ENCODE assay signal across 21 cellular contexts in genomic region chr6:136076496-136076895, GRCh38.
"Had no signal": no experiment of that assay in that cellular context is flagged by ENCODE, and none has a peak within 500 bp of the region (broad histone marks: within the 10 kb centered on the region; RNA-seq: fewer than 3 reads in every experiment).

No MANE protein-coding gene starts in this region.

- H3K36me3 ChIP-seq: cardiac muscle cell, gastroesophageal sphincter, spleen, suprapubic skin had no signal

- H3K27ac ChIP-seq: cardiac muscle cell, gastroesophageal sphincter, spleen, suprapubic skin, tibial nerve, VCaP had no signal

- H3K27me3 ChIP-seq: cardiac muscle cell, gastroesophageal sphincter, spleen, suprapubic skin, tibial nerve had no signal

- H3K9me3 ChIP-seq: gastroesophageal sphincter, spleen, suprapubic skin, tibial nerve had no signal

- H3K4me3 ChIP-seq: cardiac muscle cell, gastroesophageal sphincter, spleen, suprapubic skin, tibial nerve had no signal

- ATAC-seq: activated CD4-positive, CD25-positive, alpha-beta regulatory T cell treated with anti-CD3 and anti-CD28 coated beads, Interleukin-2, amount 50 U/mL, for 24 hours; activated T-cell treated with anti-CD3 and anti-CD28 coated beads, Interleukin-2, amount 50 U/mL, for 72 hours; gastroesophageal sphincter; left cardiac atrium; sciatic nerve had no signal

- DNase-seq: activated CD4-positive, alpha-beta memory T cell treated with anti-CD3 and anti-CD28 coated beads, Interleukin-2, amount 10 ng/mL, durations not matched to agents 7 days and 5 days; activated CD4-positive, alpha-beta T cell treated with anti-CD3 and anti-CD28 coated beads, Interleukin-2, amount 10 ng/mL, durations not matched to agents 24 days and 14 days; activated effector memory CD4-positive, alpha-beta T cell treated with Interleukin-2 at 50 U/mL for 16 hours; activated naive CD4-positive, alpha-beta T cell treated with anti-CD3 and anti-CD28 coated beads for 36 hours; activated naive CD8-positive, alpha-beta T cell treated with anti-CD3 and anti-CD28 coated beads, Interleukin-2, amount 10 ng/mL, durations not matched to agents 7 days and 5 days; activated T-cell treated with anti-CD3 and anti-CD28 coated beads, Interleukin-2, amount 50 U/mL, for 72 hours; amygdala; effector CD4-positive, alpha-beta T cell; head of caudate nucleus; hypothalamus; left cardiac atrium; nucleus accumbens; spleen; stimulated activated CD4-positive, alpha-beta T cell treated with anti-CD3 and anti-CD28 coated beads, Interleukin-4, amount 100 ng/mL, for 1 hour had no signal

- H3K4me1 ChIP-seq: spleen, suprapubic skin had no signal
